1 cellular context compared by ENCODE assay signal in genomic region chr10:110506448-110506847, GRCh38.
TF ChIP-seq lines count a peak whose summit lies in the region.

No MANE protein-coding gene starts in this region.

TF ChIP-seq in IMR-90, 13 proteins besides CTCF, POLR2A, EP300 and RAD21:
- no peak for TF ChIP-seq FOS (IDR thresholded peaks at IDR 0.05; ENCODE audit: low read depth, low read length)
- TF ChIP-seq CHD1 (IDR thresholded peaks at IDR 0.05; ENCODE audit: low read depth, low read length): 0 out of 2 replicates have a peak, but pooled peaks have one; percentile 66
- no peak for TF ChIP-seq SMC3 (IDR thresholded peaks at IDR 0.05; ENCODE audit: low read depth, low read length)
- no peak for TF ChIP-seq BHLHE40 (IDR thresholded peaks at IDR 0.05; ENCODE audit: low read depth, low read length)
- TF ChIP-seq NFE2L2 (IDR thresholded peaks at IDR 0.05; ENCODE audit: low read depth, low read length): no peak
- TF ChIP-seq MAFK (IDR thresholded peaks at IDR 0.05; ENCODE audit: low read depth, low read length): no peak
